ENCODE assay signal across 8 cellular contexts in the genomic region with DNA sequence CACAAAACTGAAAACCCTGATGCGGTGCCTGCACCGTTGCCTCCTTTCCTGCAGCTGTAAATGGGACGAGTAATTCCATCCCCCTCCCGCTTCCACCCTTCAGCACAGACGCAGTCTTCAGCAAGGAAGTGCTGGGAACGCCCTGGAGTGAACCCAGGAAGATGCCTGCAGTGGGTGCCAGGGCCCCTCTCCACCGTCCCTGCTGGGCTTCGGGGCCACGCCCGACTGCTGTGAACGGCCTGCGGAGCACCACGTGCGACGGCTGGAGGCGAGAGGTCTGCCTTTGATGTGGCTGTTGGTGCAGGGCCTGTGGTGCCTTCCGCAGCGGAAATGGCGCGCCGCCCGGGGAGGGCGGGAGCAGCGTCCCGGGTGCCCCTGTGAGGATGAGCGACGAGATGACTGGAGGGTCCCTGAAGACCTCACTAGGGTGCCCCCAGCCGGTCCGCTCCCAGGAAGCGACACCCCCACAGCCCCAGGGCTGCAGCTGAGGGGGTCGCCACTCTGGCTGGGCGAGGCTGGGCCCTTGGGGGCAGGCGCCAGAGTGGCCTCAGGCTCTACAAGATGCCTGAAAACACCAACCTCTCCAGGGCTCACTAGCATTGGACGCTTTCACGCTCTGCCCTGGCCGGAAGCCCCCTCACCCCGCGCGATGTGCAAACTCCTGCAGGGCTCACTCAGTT. TPM values are rescaled to one million over a fixed set of nuclear protein-coding genes. Genes with fewer than 3 reads are reported as not detected.
DNase-seq lines count a peak whose midpoint lies in the region; ATAC-seq and TF ChIP-seq lines count a peak whose summit lies in the region.

No MANE protein-coding gene starts in this region.

- H3K4me1 ChIP-seq in A673 (ENCODE audit: insufficient read depth, low read length, poor library complexity, severe bottlenecking) = peaks cover 33% of the 10 kb centered on the region

- H3K4me1 Mint-ChIP-seq in activated CD4-positive, alpha-beta memory T cell treated with anti-CD3 and anti-CD28 coated beads for 36 hours (ENCODE audit: low read depth) = peaks cover 51% of the 10 kb centered on the region
- peaks cover 23% of the 10 kb centered on the region for H3K4me1 Mint-ChIP-seq in mesothelial cell of epicardium

- no peaks in the 10 kb centered on the region for H3K27me3 ChIP-seq in A673 (replicated peaks; ENCODE audit: insufficient read depth, low read depth, low read length, poor library complexity)

- DNase-seq in A673 (ENCODE audit: low spot score) (peak; percentile 93), NCI-H524 (lab: John Stamatoyannopoulos, UW) (peak; percentile 42 to 69), mesothelial cell of epicardium (ENCODE audit: low spot score in 2 of 2, unreplicated experiment in 2 of 2) (peak in 1 of 2 experiments; percentile 61)
- DNase-seq in activated CD4-positive, alpha-beta memory T cell treated with anti-CD3 and anti-CD28 coated beads for 36 hours = peak; percentile 90
- DNase-seq in effector CD8-positive, alpha-beta T cell (lab: John Stamatoyannopoulos, UW) = peak; percentile 51
- peak; percentile 67 for DNase-seq in stimulated activated CD8-positive, alpha-beta memory T cell treated with anti-CD3 and anti-CD28 coated beads, Interleukin-4, amount 100 ng/mL, for 24 hours (ENCODE audit: low read depth)

- TF ChIP-seq CTCF in A673 (conservative IDR thresholded peaks at IDR 0.05; ENCODE audit: low read depth, low read length) = no peak
- no peak for TF ChIP-seq CTCF in mesothelial cell of epicardium (IDR thresholded peaks at IDR 0.05; ENCODE audit: unreplicated experiment)

- H3K27ac ChIP-seq in A673 (ENCODE audit: low read depth, low read length, poor library complexity, severe bottlenecking) = peak overlapping the region; percentile 68

- peak overlapping the region; percentile 37 for H3K4me3 ChIP-seq in A673 (ENCODE audit: low read depth, low read length, poor library complexity, severe bottlenecking)

- H3K27me3 Mint-ChIP-seq in activated CD4-positive, alpha-beta memory T cell treated with anti-CD3 and anti-CD28 coated beads for 36 hours = peaks cover 33% of the 10 kb centered on the region
- H3K27me3 Mint-ChIP-seq in mesothelial cell of epicardium (ENCODE audit: low read depth) = peaks cover 27% of the 10 kb centered on the region

- peaks cover 6% of the 10 kb centered on the region for H3K36me3 Mint-ChIP-seq in activated CD4-positive, alpha-beta memory T cell treated with anti-CD3 and anti-CD28 coated beads for 36 hours
- H3K36me3 Mint-ChIP-seq in mesothelial cell of epicardium = no peaks in the 10 kb centered on the region

- H3K27ac Mint-ChIP-seq in activated CD4-positive, alpha-beta memory T cell treated with anti-CD3 and anti-CD28 coated beads for 36 hours = peak overlapping the region; percentile 8
- H3K27ac Mint-ChIP-seq in mesothelial cell of epicardium = no peak overlapping the region

- H3K4me3 Mint-ChIP-seq in activated CD4-positive, alpha-beta memory T cell treated with anti-CD3 and anti-CD28 coated beads for 36 hours = peak overlapping the region; percentile 51
- H3K4me3 Mint-ChIP-seq in mesothelial cell of epicardium = peak overlapping the region; percentile 70

- intact Hi-C loops in A673 (cut with micrococcal nuclease; ENCODE audit: unreplicated experiment) = loop anchor here (10.0 kb wide), 1 partner anchor 213 kb away; a partner anchor contains a TSS
- intact Hi-C loops in activated CD4-positive, alpha-beta memory T cell treated with anti-CD3 and anti-CD28 coated beads for 36 hours (cut with micrococcal nuclease) = no loop called here

- H3K36me3 ChIP-seq in A673 (ENCODE audit: insufficient read depth, low read length, poor library complexity, severe bottlenecking) = no peaks in the 10 kb centered on the region

- no peaks in the 10 kb centered on the region for H3K9me3 ChIP-seq in A673 (ENCODE audit: low read depth, low read length, poor library complexity, severe bottlenecking)

- no TSS peak for BruUV-seq in A673 (replicated peaks; lab: Mats Ljungman, UMichigan)

- POLR2A ChIA-PET in A673 (lab: Charles Lee; ENCODE audit: low non-redundant PET) = interaction anchor here (0.6 kb wide), 1 partner anchor 44 kb away, joined by 5 read pairs; no protein-coding TSS in a partner anchor
- POLR2A ChIA-PET in activated CD4-positive, alpha-beta memory T cell treated with anti-CD3 and anti-CD28 coated beads for 36 hours (lab: Charles Lee) = no interaction called here

- no peaks in the 10 kb centered on the region for H3K9me3 Mint-ChIP-seq in activated CD4-positive, alpha-beta memory T cell treated with anti-CD3 and anti-CD28 coated beads for 36 hours
- no peaks in the 10 kb centered on the region for H3K9me3 Mint-ChIP-seq in mesothelial cell of epicardium

- peak; percentile 90 for ATAC-seq in GM18861 (IDR thresholded peaks at IDR 0.05; ENCODE audit: unreplicated experiment)
- ATAC-seq in HG03097 (IDR thresholded peaks at IDR 0.05; ENCODE audit: low FRiP score, unreplicated experiment) = peak; percentile 71

- CTCF ChIA-PET in A673 (lab: Charles Lee) = interaction anchor here (1.1 kb wide), 1 partner anchor 8 kb away, joined by 4 read pairs; no protein-coding TSS in a partner anchor
- CTCF ChIA-PET in activated CD4-positive, alpha-beta memory T cell treated with anti-CD3 and anti-CD28 coated beads for 36 hours (lab: Charles Lee) = interaction anchor here (1.0 to 1.5 kb wide), 4 partner anchors 8 to 103 kb away, joined by 3 to 7 read pairs (median 4); no protein-coding TSS in a partner anchor

RNA-seq across cellular contexts. Expression of a gene that starts 0.7 kb away (rescaled TPM):
- total RNA-seq in A673 (2021) = 13.4 and 16.6 TPM in 2 replicates
- 1 to 10 TPM in 1 of 2 experiments, under 1 TPM in 1; 0.85 to 1.3 TPM for total RNA-seq in activated CD4-positive, alpha-beta memory T cell treated with anti-CD3 and anti-CD28 coated beads for 36 hours
- 6.7 to 7.5 TPM (median 7.5 TPM) in 3 replicates for total RNA-seq in mesothelial cell of epicardium

RNA-seq across cellular contexts. Expression of a gene that starts 5.2 kb away (rescaled TPM):
- total RNA-seq in A673 (2021) = 273 and 297 TPM in 2 replicates
- total RNA-seq in activated CD4-positive, alpha-beta memory T cell treated with anti-CD3 and anti-CD28 coated beads for 36 hours = 1 to 10 TPM in 1 of 2 experiments, under 1 TPM in 1; 0.99 to 1.4 TPM
- 24.5 to 26.4 TPM (median 24.7 TPM) in 3 replicates for total RNA-seq in mesothelial cell of epicardium

RNA-seq across cellular contexts. Expression of a gene that starts 30.6 kb away (rescaled TPM):
- 88.8 and 90.1 TPM in 2 replicates for total RNA-seq in A673 (2021)
- 10 to 100 TPM; 29.0 to 33.3 TPM for total RNA-seq in activated CD4-positive, alpha-beta memory T cell treated with anti-CD3 and anti-CD28 coated beads for 36 hours
- 70.9 to 74.2 TPM (median 74.1 TPM) in 3 replicates for total RNA-seq in mesothelial cell of epicardium

RNA-seq across cellular contexts. Expression of a gene that starts 44.5 kb away (rescaled TPM):
- total RNA-seq in A673 (2021) (190 and 202 TPM in 2 replicates), mesothelial cell of epicardium (304 to 323 TPM (median 313 TPM) in 3 replicates)
- 100 to 1,000 TPM; 139 to 147 TPM for total RNA-seq in activated CD4-positive, alpha-beta memory T cell treated with anti-CD3 and anti-CD28 coated beads for 36 hours

Comparison
In these comparisons a context has a peak if more than half of its experiments do, and no peak if none do; other contexts are left out.
1. RNA of a gene that starts 5.2 kb away (total RNA-seq): 273 to 297 TPM in A673 and 24.5 to 26.4 TPM in mesothelial cell of epicardium; 0.99 to 1.4 TPM in activated CD4-positive, alpha-beta memory T cell treated with anti-CD3 and anti-CD28 coated beads for 36 hours; every median in the first group is over 10 times any median in the second.